8 cellular contexts compared by ENCODE assay signal in the genomic region with DNA sequence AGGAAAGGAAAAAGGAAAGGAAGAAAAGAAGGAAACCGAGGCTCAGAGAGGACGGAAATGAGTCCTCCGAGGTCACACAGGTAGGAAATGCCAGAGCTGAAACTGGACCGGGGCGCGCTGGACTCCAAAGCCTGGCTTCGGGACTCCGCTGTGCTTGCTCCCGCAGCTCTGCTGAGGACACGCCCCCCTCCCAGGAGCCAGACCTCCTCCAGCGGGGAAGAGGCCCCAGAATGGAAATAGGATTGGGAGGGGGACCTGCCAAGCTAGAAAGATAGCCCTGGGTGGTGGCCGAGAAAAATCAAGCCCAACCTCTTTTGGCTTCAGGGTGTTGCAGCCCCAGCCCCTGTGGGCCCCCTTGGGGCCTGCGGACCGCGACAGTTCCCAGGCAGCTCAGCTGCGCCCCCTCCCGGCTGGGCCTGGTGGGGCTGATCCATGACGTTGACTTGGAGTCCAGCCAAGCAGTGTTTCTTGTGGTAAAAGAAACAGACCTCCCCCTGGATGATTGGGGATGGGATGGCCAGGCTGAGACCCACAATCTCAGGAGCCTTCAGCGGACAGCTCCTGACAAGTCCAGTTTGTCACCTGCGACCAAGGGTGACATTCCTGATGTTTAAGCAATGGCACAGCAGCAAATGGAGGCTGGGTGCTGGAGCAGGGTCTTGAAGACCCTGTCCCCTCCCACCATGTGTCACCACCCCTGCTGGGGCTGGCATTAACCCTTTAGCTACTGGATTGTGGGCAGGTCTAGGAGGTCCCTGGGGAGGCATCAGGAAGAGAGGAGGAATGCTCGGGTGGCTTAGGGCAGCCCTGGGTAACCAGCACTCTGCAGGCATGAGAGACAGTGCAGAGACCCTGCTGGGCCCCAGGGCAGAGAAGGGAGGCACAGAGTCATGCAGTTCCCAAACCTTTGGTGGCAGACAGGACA. TPM values are rescaled to one million over a fixed set of nuclear protein-coding genes. Genes with fewer than 3 reads are reported as not detected.
A peak's percentile ranks its signal among the peaks of the same experiment; 100 is the strongest.
DNase-seq lines count a peak whose midpoint lies in the region; ATAC-seq lines count a peak whose summit lies in the region.

No MANE protein-coding gene starts in this region.

- no peak for ATAC-seq in GM18867 (IDR thresholded peaks at IDR 0.05; ENCODE audit: unreplicated experiment)

- peaks cover 25% of the 10 kb centered on the region for H3K4me1 ChIP-seq in HUES64 (ENCODE audit: insufficient read depth, low read length)

- WGBS in HUES64, result 44% methylated on average over 20 of the region's 21 CpGs

- intact Hi-C loops in posterior vena cava (cut with DNase I), result no loop called here

- no peaks in the 10 kb centered on the region for H3K27me3 ChIP-seq in HUES64 (ENCODE audit: insufficient read depth, low read length)

- H3K9me3 ChIP-seq in HUES64 (ENCODE audit: insufficient read depth, low read depth, low read length), result no peaks in the 10 kb centered on the region

- no peak overlapping the region; the same call in 1 of the 2 replicates for H3K27ac ChIP-seq in HUES64 (ENCODE audit: low read depth, low read length)

- H3K9ac ChIP-seq in HUES64 (ENCODE audit: low read depth, low read length), result no peak overlapping the region

- peak; percentile 93 for DNase-seq in D341Med (ENCODE audit: low spot score)
- DNase-seq in RPMI7951 (ENCODE audit: low read depth), result peak; percentile 63
- DNase-seq in activated T-helper 1 cell treated with anti-CD3 and anti-CD28 coated beads, Interleukin-2, amount 50 U/mL, for 16 hours (ENCODE audit: low read depth in 1 of 2, low spot score in 1 of 2), result peak; percentile 18 to 20
- DNase-seq in foreskin melanocyte, result peak; percentile 48
- DNase-seq in posterior vena cava (ENCODE audit: low spot score), result peak; percentile 84
- DNase-seq in GOT3 (lab: John Stamatoyannopoulos, UW), result no peak

- H3K4me3 ChIP-seq in HUES64 (ENCODE audit: low read length), result peak overlapping the region; percentile 12; the same call in 1 of the 2 replicates

- H3K36me3 ChIP-seq in HUES64 (ENCODE audit: insufficient read depth, low read length), result no peaks in the 10 kb centered on the region

RNA-seq across cellular contexts. Expression of gene RIPOR3, which starts 55.4 kb away (rescaled TPM):
- 0.85 TPM for polyA plus RNA-seq in HUES64 (2013, experiment 1 of 2)
- 0.89 TPM for polyA plus RNA-seq in HUES64 (2013, experiment 2 of 2)
- 10.0 and 10.8 TPM in 2 replicates for total RNA-seq in RPMI7951 (2014; rRNA removed; shearing (Covaris generic))
- 10 to 100 TPM; 10.6 to 11.2 TPM for total RNA-seq in posterior vena cava
